ENCODE assay signal across 2 cellular contexts in the genomic region with DNA sequence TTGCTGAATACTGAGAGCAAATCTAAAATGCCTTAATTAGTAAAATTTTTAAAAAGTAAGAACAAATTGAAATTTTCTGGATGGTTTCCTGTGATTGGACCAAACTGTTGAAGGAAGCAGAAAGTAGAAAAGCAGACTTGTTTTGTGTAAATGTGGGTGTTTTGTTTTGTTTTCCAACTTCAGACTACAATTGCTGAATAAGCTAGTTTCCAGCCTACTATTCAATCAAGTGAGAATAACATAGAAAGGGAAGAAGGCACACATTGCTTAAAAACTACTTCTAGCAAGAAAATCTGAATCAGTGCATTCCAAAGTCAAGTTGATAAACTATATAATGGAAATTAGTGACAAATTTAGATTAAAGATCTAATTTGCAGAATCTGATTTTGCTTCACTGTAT.
TF ChIP-seq lines count a peak whose summit lies in the region.

No MANE protein-coding gene starts in this region.

TF ChIP-seq in IMR-90, 13 proteins besides CTCF, POLR2A, EP300 and RAD21:
- TF ChIP-seq SMC3 (IDR thresholded peaks at IDR 0.05; ENCODE audit: low read depth, low read length) (no peak), MAFK (IDR thresholded peaks at IDR 0.05; ENCODE audit: low read depth, low read length) (peak; percentile 38)

TF ChIP-seq in H1, 55 proteins besides CTCF, POLR2A, EP300 and RAD21:
- TF ChIP-seq, protein P1, sequence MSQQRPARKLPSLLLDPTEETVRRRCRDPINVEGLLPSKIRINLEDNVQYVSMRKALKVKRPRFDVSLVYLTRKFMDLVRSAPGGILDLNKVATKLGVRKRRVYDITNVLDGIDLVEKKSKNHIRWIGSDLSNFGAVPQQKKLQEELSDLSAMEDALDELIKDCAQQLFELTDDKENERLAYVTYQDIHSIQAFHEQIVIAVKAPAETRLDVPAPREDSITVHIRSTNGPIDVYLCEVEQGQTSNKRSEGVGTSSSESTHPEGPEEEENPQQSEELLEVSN (IDR thresholded peaks at IDR 0.05): no peak
- TF ChIP-seq MAFK (IDR thresholded peaks at IDR 0.05; ENCODE audit: low read depth, low read length): peak; percentile 26; the same call in 1 of the 2 replicates
